1 cellular context compared by ENCODE assay signal in genomic region chr20:49188101-49188784, GRCh38.
TF ChIP-seq lines count a peak whose summit lies in the region.

Gene STAU1, minus strand, starts transcription at chr20:49188334. Its CDS starts 22,133 bp downstream, at chr20:49166201.

TF ChIP-seq in HepG2, 621 proteins besides CTCF, POLR2A, EP300 and RAD21 (continued from another document and continues in another):
- peak; percentile 24; the same call in 1 of the 2 replicates for TF ChIP-seq FOXK2 (IDR thresholded peaks at IDR 0.05)
- peak; percentile 91 for TF ChIP-seq REPIN1 (CRISPR knock-in tag; IDR thresholded peaks at IDR 0.05; ENCODE audit: borderline replicate concordance, low read depth)
- peak; percentile 78 for TF ChIP-seq NFYC (CRISPR knock-in tag; IDR thresholded peaks at IDR 0.05)
- peak; percentile 62; the same call in 1 of the 2 replicates for TF ChIP-seq THAP9 (CRISPR knock-in tag; IDR thresholded peaks at IDR 0.05; ENCODE audit: borderline replicate concordance)
- peak; percentile 79; the same call in 1 of the 2 replicates for TF ChIP-seq EEA1 (CRISPR knock-in tag; IDR thresholded peaks at IDR 0.05; ENCODE audit: borderline replicate concordance)
- peak; percentile 24; the same call in 1 of the 2 replicates for TF ChIP-seq SATB2 (CRISPR knock-in tag; IDR thresholded peaks at IDR 0.05)
- no peak for TF ChIP-seq TRIM22 (IDR thresholded peaks at IDR 0.05)
- no peak for TF ChIP-seq ZNF737 (CRISPR knock-in tag; IDR thresholded peaks at IDR 0.05; ENCODE audit: borderline replicate concordance)
- peak; percentile 65; the same call in 1 of the 2 replicates for TF ChIP-seq SIN3A (IDR thresholded peaks at IDR 0.05; ENCODE audit: borderline replicate concordance, low read depth, low read length)
- peak; percentile 40; the same call in 1 of the 2 replicates for TF ChIP-seq DRAP1 (CRISPR knock-in tag; IDR thresholded peaks at IDR 0.05)
- 0 out of 2 replicates have a peak, but pooled peaks have one; percentile 48 for TF ChIP-seq ZNF777 (CRISPR knock-in tag; IDR thresholded peaks at IDR 0.05)
- no peak for TF ChIP-seq ZFAT (CRISPR knock-in tag; conservative IDR thresholded peaks at IDR 0.05)
- no peak; the same call in 1 of the 2 replicates for TF ChIP-seq ZBTB43 (CRISPR knock-in tag; conservative IDR thresholded peaks at IDR 0.05)
- peak; percentile 76 for TF ChIP-seq AGO2 (optimal IDR thresholded peaks at IDR 0.05; ENCODE audit: low read depth, low read length)
- 0 out of 2 replicates have a peak, but pooled peaks have one; percentile 79 for TF ChIP-seq ZNF34 (CRISPR knock-in tag; IDR thresholded peaks at IDR 0.05; ENCODE audit: borderline replicate concordance)
- 0 out of 2 replicates have a peak, but pooled peaks have one; percentile 49 for TF ChIP-seq CEBPG (CRISPR knock-in tag; IDR thresholded peaks at IDR 0.05)
- no peak for TF ChIP-seq ZNF414 (CRISPR knock-in tag; IDR thresholded peaks at IDR 0.05)
- TF ChIP-seq ZNF274 (CRISPR knock-in tag; IDR thresholded peaks at IDR 0.05): no peak
- 0 out of 2 replicates have a peak, but pooled peaks have one; percentile 14 for TF ChIP-seq NFE2L2 (IDR thresholded peaks at IDR 0.05; ENCODE audit: low read length)
- peak; percentile 92 for TF ChIP-seq GMEB1 (CRISPR knock-in tag; IDR thresholded peaks at IDR 0.05; ENCODE audit: borderline replicate concordance)
- TF ChIP-seq ZBTB4 (CRISPR knock-in tag; IDR thresholded peaks at IDR 0.05; ENCODE audit: borderline replicate concordance): no peak
- TF ChIP-seq SALL2 (CRISPR knock-in tag; IDR thresholded peaks at IDR 0.05): no peak
- no peak for TF ChIP-seq ONECUT2 (CRISPR knock-in tag; IDR thresholded peaks at IDR 0.05)
- 0 out of 2 replicates have a peak, but pooled peaks have one; percentile 30 for TF ChIP-seq STAT5B (CRISPR knock-in tag; IDR thresholded peaks at IDR 0.05)
- peak; percentile 95 for TF ChIP-seq HOXA5 (CRISPR knock-in tag; IDR thresholded peaks at IDR 0.05)
- 0 out of 2 replicates have a peak, but pooled peaks have one; percentile 22 for TF ChIP-seq ZNF207 (IDR thresholded peaks at IDR 0.05; ENCODE audit: borderline replicate concordance)
- TF ChIP-seq ZNF142 (CRISPR knock-in tag; IDR thresholded peaks at IDR 0.05): peak; percentile 46; the same call in 1 of the 2 replicates
- peak; percentile 49; the same call in 1 of the 2 replicates for TF ChIP-seq JUNB (CRISPR knock-in tag; IDR thresholded peaks at IDR 0.05; ENCODE audit: borderline replicate concordance)
- peak; percentile 92 for TF ChIP-seq E2F5 (CRISPR knock-in tag; conservative IDR thresholded peaks at IDR 0.05)
- peak; percentile 25; the same call in 1 of the 2 replicates for TF ChIP-seq ZNF256 (CRISPR knock-in tag; conservative IDR thresholded peaks at IDR 0.05)
- no peak for TF ChIP-seq DZIP1 (CRISPR knock-in tag; IDR thresholded peaks at IDR 0.05)
- TF ChIP-seq PHB2 (IDR thresholded peaks at IDR 0.05; ENCODE audit: partially characterized antibody): no peak
